ENCODE assay signal across 8 cellular contexts in the genomic region with DNA sequence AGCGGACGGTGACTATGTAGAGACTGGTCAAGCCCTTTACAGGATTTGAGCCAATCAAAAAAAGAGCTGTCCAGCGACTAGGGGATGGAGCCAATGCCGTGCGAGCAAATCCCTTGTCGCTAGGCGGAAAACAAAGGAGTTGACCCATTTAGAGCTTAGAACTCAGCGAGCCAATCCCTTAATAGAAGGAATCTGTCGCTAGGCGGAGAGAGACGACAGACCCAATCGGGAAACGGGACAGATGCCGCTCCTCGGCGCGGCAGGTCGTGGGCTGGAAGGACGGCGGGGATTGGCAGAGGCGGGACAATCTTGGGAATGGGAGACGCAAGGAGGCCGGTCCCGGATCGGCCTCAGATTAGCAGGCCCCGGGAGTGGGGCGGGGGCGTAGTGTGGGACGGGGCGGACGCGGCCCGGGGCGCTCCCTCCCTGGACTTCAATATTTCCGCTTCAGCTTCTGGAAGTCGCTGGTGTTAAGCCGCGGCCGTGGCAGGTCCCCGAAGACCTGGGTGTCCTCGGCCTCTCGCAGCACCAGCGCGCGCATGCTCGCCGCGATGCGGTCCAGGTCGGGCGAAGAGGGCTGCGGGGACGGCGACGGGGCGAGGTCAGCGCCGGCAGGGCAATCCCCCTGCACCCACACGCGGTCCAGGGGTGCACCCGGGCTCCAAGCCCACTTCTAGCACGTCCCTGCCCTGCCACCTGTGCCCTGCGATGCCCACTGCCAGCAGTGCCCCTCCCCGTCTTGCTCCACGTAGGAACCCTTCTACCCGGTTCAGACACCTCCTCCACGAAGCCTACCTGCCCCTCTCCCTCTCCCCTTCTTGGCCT. TPM values are rescaled to one million over a fixed set of nuclear protein-coding genes. Genes with fewer than 3 reads are reported as not detected.
DNase-seq lines count a peak whose midpoint lies in the region; ATAC-seq and TF ChIP-seq lines count a peak whose summit lies in the region.

No MANE protein-coding gene starts in this region.

- no peak overlapping the region for H3K23ac ChIP-seq in H9 (ENCODE audit: insufficient read length, low read depth, low read length)

- peaks cover 15% of the 10 kb centered on the region for H3K23me2 ChIP-seq in H9 (ENCODE audit: insufficient read length, low read depth, low read length, poor library complexity, severe bottlenecking)

- no peak overlapping the region for H2BK12ac ChIP-seq in H9 (ENCODE audit: insufficient read length, low read depth, low read length)

- TF ChIP-seq CTCF in H9 (conservative IDR thresholded peaks at IDR 0.05) (no peak), nephron (IDR thresholded peaks at IDR 0.05; ENCODE audit: unreplicated experiment in 3 of 3) (no peak)

- peak overlapping the region; percentile 94 to 99 (median 97); a peak in 6 of 7 replicates for H3K27ac Mint-ChIP-seq in H9
- peak overlapping the region in 2 of 3 experiments; percentile 71 to 97 for H3K27ac Mint-ChIP-seq in nephron

- H2AK5ac ChIP-seq in H9 (ENCODE audit: insufficient read length, low read length) = no peak overlapping the region

- H3K9ac ChIP-seq in ES-I3 (ENCODE audit: low read depth, low read length) (peak overlapping the region; percentile 59), H9 (ENCODE audit: extremely low read depth, insufficient read length, low read length) (peak overlapping the region; percentile 48)

- no peak overlapping the region for H2BK20ac ChIP-seq in H9 (ENCODE audit: low read depth, low read length, poor library complexity, severe bottlenecking)

- peak overlapping the region; percentile 78 for H3K18ac ChIP-seq in H9 (ENCODE audit: insufficient read length, low read depth, low read length)

- no peak overlapping the region for H4K91ac ChIP-seq in H9 (ENCODE audit: insufficient read length, low read depth, low read length)

- H3K27me3 ChIP-seq in H9 (ENCODE audit: insufficient read depth, low read length) (no peaks in the 10 kb centered on the region), MG63 (no peaks in the 10 kb centered on the region)

- WGBS in H9 (ENCODE audit: extremely low coverage, insufficient read length, low lambda C conversion rate) = no CpG with 5 or more reads among the region's 67 CpGs

- H2BK120ac ChIP-seq in H9 (ENCODE audit: low read depth, low read length, poor library complexity, severe bottlenecking) = no peak overlapping the region

- no peak overlapping the region for H3K4ac ChIP-seq in H9 (ENCODE audit: low read depth, low read length)

- H3K4me1 ChIP-seq in ES-I3 (ENCODE audit: insufficient read depth, low read length) = no peaks in the 10 kb centered on the region; the same call in 1 of the 2 replicates
- peaks cover 2% of the 10 kb centered on the region; the same call in 1 of the 2 replicates for H3K4me1 ChIP-seq in H9 (ENCODE audit: insufficient read depth, low read length)

- H2BK5ac ChIP-seq in H9 (ENCODE audit: insufficient read length, low read length) = no peak overlapping the region

- H4K5ac ChIP-seq in H9 (ENCODE audit: insufficient read length, low read depth, low read length) = peak overlapping the region; percentile 7

- peak overlapping the region; percentile 50 for H3K4me3 ChIP-seq in MG63

- no peak overlapping the region for H2AFZ ChIP-seq in H9 (ENCODE audit: low read length)

- peaks cover 4% of the 10 kb centered on the region for H3K79me1 ChIP-seq in H9 (ENCODE audit: insufficient read depth, low read depth, low read length, poor library complexity, severe bottlenecking)

- no peaks in the 10 kb centered on the region for H3K27me3 Mint-ChIP-seq in H9 (ENCODE audit: low read depth)
- H3K27me3 Mint-ChIP-seq in nephron (ENCODE audit: low read depth) = no peaks in the 10 kb centered on the region

- no peak overlapping the region for H3K4me3 Mint-ChIP-seq in H9
- peak overlapping the region in 2 of 3 experiments; percentile 92 to 93 for H3K4me3 Mint-ChIP-seq in nephron

- H4K20me1 ChIP-seq in H9 (ENCODE audit: control insufficient read depth, insufficient read depth, insufficient read length) = no peaks in the 10 kb centered on the region

- DNase-seq in H9 (peak; percentile 99), MG63 (peak; percentile 97), SHP77 (lab: John Stamatoyannopoulos, UW) (peak; percentile 99), activated gamma-delta T cell (lab: John Stamatoyannopoulos, UW) (peak; percentile 75), fibroblast of the conjunctiva (ENCODE audit: low read depth) (peak; percentile 100)
- peak; percentile 89 for DNase-seq in stimulated activated naive CD8-positive, alpha-beta T cell treated with anti-CD3 and anti-CD28 coated beads, Interleukin-15, Interleukin-2, amounts not matched to agents 100 U/mL and 50 U/mL, for 24 hours

- no peak overlapping the region for H3T11ph ChIP-seq in H9 (ENCODE audit: low read length)

- H3K9me3 ChIP-seq in ES-I3 (ENCODE audit: control insufficient read depth, insufficient read depth, low read length) (no peaks in the 10 kb centered on the region), H9 (ENCODE audit: control insufficient read depth, low read depth, low read length) (no peaks in the 10 kb centered on the region), MG63 (no peaks in the 10 kb centered on the region)

- no peak overlapping the region for H2BK15ac ChIP-seq in H9 (ENCODE audit: low read depth, low read length)

- H4K8ac ChIP-seq in H9 (replicated peaks; ENCODE audit: insufficient read length, low read depth, low read length) = no peak overlapping the region

- no peaks in the 10 kb centered on the region; the same call in 1 of the 2 replicates for H3K79me2 ChIP-seq in H9 (ENCODE audit: insufficient read depth, low read length)

- H3K56ac ChIP-seq in H9 (ENCODE audit: insufficient read length, low read depth, low read length) = no peak overlapping the region

- H3K4me1 Mint-ChIP-seq in H9 = peaks cover 22 to 28% of the 10 kb centered on the region in 2 experiments
- H3K4me1 Mint-ChIP-seq in nephron = peaks cover 38% of the 10 kb centered on the region

- peak overlapping the region; percentile 80 for H3K14ac ChIP-seq in H9 (ENCODE audit: insufficient read depth, low read length)

- peaks cover 12 to 26% (median 12%) of the 10 kb centered on the region in 3 experiments; a peak in 6 of 7 replicates for H3K36me3 Mint-ChIP-seq in H9 (ENCODE audit: insufficient read depth in 1 of 3, low read depth in 3 of 3)
- peaks cover 11% of the 10 kb centered on the region for H3K36me3 Mint-ChIP-seq in nephron (ENCODE audit: low read depth)

- H3K36me3 ChIP-seq in ES-I3 (ENCODE audit: insufficient read depth, low read length) = peaks cover 2% of the 10 kb centered on the region; the same call in 1 of the 2 replicates
- H3K36me3 ChIP-seq in MG63 = peaks cover 48% of the 10 kb centered on the region

- H3K4me2 ChIP-seq in H9 (ENCODE audit: insufficient read depth, insufficient read length, low read length) = peak overlapping the region; percentile 60

- H3K27ac ChIP-seq in H9 (ENCODE audit: insufficient read length, low read depth, low read length) = no peak overlapping the region

- peak; percentile 84 for ATAC-seq in stimulated activated naive CD8-positive, alpha-beta T cell treated with anti-CD3 and anti-CD28 coated beads, Interleukin-15, Interleukin-2, amounts not matched to agents 100 U/mL and 50 U/mL, for 24 hours

- H3K9me3 Mint-ChIP-seq in H9 (no peaks in the 10 kb centered on the region), nephron (no peaks in the 10 kb centered on the region)

RNA-seq across cellular contexts. Expression of a gene that starts 2.3 kb away (rescaled TPM):
- 144 and 157 TPM in 2 replicates for total RNA-seq in H9 (2021)
- 29.4 and 46.4 TPM in 2 replicates for total RNA-seq in MG63 (2014; rRNA removed; shearing (Covaris generic); ENCODE audit: low replicate concordance)

RNA-seq across cellular contexts. Expression of a gene that starts 7.5 kb away (rescaled TPM):
- 43.5 and 44.6 TPM in 2 replicates for total RNA-seq in H9 (2021)
- 12.1 and 16.5 TPM in 2 replicates for total RNA-seq in MG63 (2014; rRNA removed; shearing (Covaris generic); ENCODE audit: low replicate concordance)

RNA-seq across cellular contexts. Expression of a gene that starts 7.8 kb away (rescaled TPM):
- total RNA-seq in H9 (2021) = 33.6 and 33.9 TPM in 2 replicates
- 5.2 and 11.5 TPM in 2 replicates for total RNA-seq in MG63 (2014; rRNA removed; shearing (Covaris generic); ENCODE audit: low replicate concordance)

RNA-seq across cellular contexts. Expression of a gene that starts 18.7 kb away (rescaled TPM):
- total RNA-seq in H9 (2021) = 309 and 317 TPM in 2 replicates
- 45.1 and 96.1 TPM in 2 replicates for total RNA-seq in MG63 (2014; rRNA removed; shearing (Covaris generic); ENCODE audit: low replicate concordance)

RNA-seq across cellular contexts. Expression of a gene that starts 27.0 kb away (rescaled TPM):
- total RNA-seq in H9 (2021) = 0.29 and 0.61 TPM in 2 replicates
- 3.6 TPM in 1 of 2 replicates, not detected in the other for total RNA-seq in MG63 (2014; rRNA removed; shearing (Covaris generic); ENCODE audit: low replicate concordance)

Comparison
In these comparisons a context has a peak if more than half of its experiments do, and no peak if none do; other contexts are left out.
1. H3K4me3 Mint-ChIP-seq: peak in nephron (2 of 3); none in H9 (0 of 2).
2. Peak in every context shown above with its lines, with median percentiles within 50 percentile points of each other: DNase-seq.